ENCODE assay signal across 1 cellular context in the genomic region with DNA sequence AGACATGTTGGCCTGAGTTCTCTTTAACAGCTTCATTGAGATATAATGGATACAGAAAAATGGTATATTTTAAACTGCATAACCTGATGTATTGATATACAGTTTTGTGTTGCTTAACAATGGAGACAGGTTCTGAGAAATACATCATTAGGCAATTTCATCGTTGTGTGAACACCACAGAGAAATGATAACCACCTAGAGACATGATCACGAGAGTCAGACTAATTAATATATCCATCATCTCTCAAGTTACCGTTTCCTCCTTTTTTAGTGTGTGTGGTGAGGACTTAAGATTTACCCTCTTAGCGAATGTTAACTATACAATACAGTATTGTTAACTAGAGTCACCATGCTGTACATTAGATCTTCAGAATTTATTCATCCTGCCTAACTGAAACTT.
TF ChIP-seq lines count a peak whose summit lies in the region.

No MANE protein-coding gene starts in this region.

TF ChIP-seq in SK-N-SH treated with all-trans-retinoic acid at 6 μM for 48 hours, 23 proteins besides CTCF, POLR2A, EP300 and RAD21 (continued from another document):
- TF ChIP-seq, protein P1, sequence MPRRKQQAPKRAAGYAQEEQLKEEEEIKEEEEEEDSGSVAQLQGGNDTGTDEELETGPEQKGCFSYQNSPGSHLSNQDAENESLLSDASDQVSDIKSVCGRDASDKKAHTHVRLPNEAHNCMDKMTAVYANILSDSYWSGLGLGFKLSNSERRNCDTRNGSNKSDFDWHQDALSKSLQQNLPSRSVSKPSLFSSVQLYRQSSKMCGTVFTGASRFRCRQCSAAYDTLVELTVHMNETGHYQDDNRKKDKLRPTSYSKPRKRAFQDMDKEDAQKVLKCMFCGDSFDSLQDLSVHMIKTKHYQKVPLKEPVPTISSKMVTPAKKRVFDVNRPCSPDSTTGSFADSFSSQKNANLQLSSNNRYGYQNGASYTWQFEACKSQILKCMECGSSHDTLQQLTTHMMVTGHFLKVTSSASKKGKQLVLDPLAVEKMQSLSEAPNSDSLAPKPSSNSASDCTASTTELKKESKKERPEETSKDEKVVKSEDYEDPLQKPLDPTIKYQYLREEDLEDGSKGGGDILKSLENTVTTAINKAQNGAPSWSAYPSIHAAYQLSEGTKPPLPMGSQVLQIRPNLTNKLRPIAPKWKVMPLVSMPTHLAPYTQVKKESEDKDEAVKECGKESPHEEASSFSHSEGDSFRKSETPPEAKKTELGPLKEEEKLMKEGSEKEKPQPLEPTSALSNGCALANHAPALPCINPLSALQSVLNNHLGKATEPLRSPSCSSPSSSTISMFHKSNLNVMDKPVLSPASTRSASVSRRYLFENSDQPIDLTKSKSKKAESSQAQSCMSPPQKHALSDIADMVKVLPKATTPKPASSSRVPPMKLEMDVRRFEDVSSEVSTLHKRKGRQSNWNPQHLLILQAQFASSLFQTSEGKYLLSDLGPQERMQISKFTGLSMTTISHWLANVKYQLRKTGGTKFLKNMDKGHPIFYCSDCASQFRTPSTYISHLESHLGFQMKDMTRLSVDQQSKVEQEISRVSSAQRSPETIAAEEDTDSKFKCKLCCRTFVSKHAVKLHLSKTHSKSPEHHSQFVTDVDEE (CRISPR knock-in tag; IDR thresholded peaks at IDR 0.05): no peak
